ENCODE assay signal across 15 cellular contexts in the genomic region with DNA sequence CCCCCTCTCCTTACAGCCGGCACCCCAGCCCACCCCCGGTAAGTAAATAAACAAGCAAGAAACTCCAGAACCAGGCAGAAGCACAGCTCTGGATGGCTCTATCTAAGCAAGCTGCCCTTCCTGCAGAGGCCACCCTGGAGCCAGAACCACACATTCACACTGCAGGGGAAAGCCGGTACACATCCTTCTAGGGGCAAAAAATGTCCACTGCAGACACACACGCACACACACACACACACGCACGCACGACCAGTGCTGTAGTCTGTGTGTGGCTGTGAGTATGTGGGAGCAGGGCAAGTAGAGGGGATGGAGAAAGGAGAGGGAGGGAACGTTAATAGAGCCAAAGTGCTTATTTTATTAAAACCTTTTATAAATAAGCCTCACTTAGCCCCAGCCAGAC.
DNase-seq lines count a peak whose midpoint lies in the region; ATAC-seq and TF ChIP-seq lines count a peak whose summit lies in the region.
"Had no signal": no experiment of that assay in that cellular context is flagged by ENCODE, and none has a peak within 500 bp of the region (broad histone marks: within the 10 kb centered on the region; RNA-seq: fewer than 3 reads in every experiment).

No MANE protein-coding gene starts in this region.

- POLR2A ChIA-PET in HEK293 (lab: Yijun Ruan, JAX) = no interaction called here

- no peak for TF ChIP-seq CTCF in HEK293 (tag by site-specific recombination; IDR thresholded peaks at IDR 0.05)
- no peak for TF ChIP-seq CTCF in right atrium auricular region (IDR thresholded peaks at IDR 0.05)
- peak in 1 of 4 experiments; percentile 14 for TF ChIP-seq CTCF in sigmoid colon (IDR thresholded peaks at IDR 0.05)

- H3K36me3 ChIP-seq in HEK293 (ENCODE audit: control insufficient read depth in 2 of 2, insufficient read depth in 1 of 2, low read length in 2 of 2) = no peaks in the 10 kb centered on the region
- no peaks in the 10 kb centered on the region for H3K36me3 ChIP-seq in right atrium auricular region
- peaks cover 0 to 5% (median 0%) of the 10 kb centered on the region in 4 donors for H3K36me3 ChIP-seq in sigmoid colon

- no peak for ATAC-seq in HG02678 (IDR thresholded peaks at IDR 0.05; ENCODE audit: unreplicated experiment)
- ATAC-seq: activated CD8-positive, alpha-beta T cell treated with anti-CD3 and anti-CD28 coated beads for 36 hours had no signal

- H3K27me3 ChIP-seq in right atrium auricular region (no peaks in the 10 kb centered on the region), sigmoid colon (no peaks in the 10 kb centered on the region)

- intact Hi-C loops in sigmoid colon (cut with DNase I) = loop anchor here (2.0 kb wide), 1 partner anchor 18 kb away; no protein-coding TSS in a partner anchor
- intact Hi-C loops in posterior cingulate gyrus (cut with DNase I) = no loop called here

- peak; percentile 35 to 37 for TF ChIP-seq POLR2A in sigmoid colon (IDR thresholded peaks at IDR 0.05)

- H3K4me3 ChIP-seq in HEK293 (ENCODE audit: low read depth, low read length) (no peak overlapping the region), right atrium auricular region (peak overlapping the region; percentile 21 to 24), sigmoid colon (no peak overlapping the region)

- no peaks in the 10 kb centered on the region for H3K4me1 ChIP-seq in HEK293 (ENCODE audit: control insufficient read depth, insufficient read depth, low read length)
- H3K4me1 ChIP-seq in right atrium auricular region = peaks cover 0 to 87% of the 10 kb centered on the region in 2 donors
- peaks cover 0 to 100% (median 97%) of the 10 kb centered on the region in 4 donors for H3K4me1 ChIP-seq in sigmoid colon

- 56 to 57% methylated on average over 8 of the region's 8 CpGs for WGBS in sigmoid colon, 2 donors

- TF ChIP-seq EP300 in sigmoid colon (IDR thresholded peaks at IDR 0.05) = peak; percentile 81 to 97 (median 91)

- H3K27ac ChIP-seq in HEK293 (ENCODE audit: extremely low read depth, low read depth, low read length) (no peak overlapping the region), right atrium auricular region (peak overlapping the region; percentile 91 to 92), sigmoid colon (peak overlapping the region; percentile 87 to 93 (median 91))
- H3K27ac ChIP-seq: epithelial cell of prostate had no signal

- no peaks in the 10 kb centered on the region for H3K9me3 ChIP-seq in HEK293 (ENCODE audit: control insufficient read depth, insufficient read depth, low read depth, low read length)
- no peaks in the 10 kb centered on the region for H3K9me3 ChIP-seq in right atrium auricular region
- no peaks in the 10 kb centered on the region for H3K9me3 ChIP-seq in sigmoid colon

- CTCF ChIA-PET in HEK293 (lab: Yijun Ruan, JAX) = interaction anchor here (0.6 to 1.0 kb wide), 2 partner anchors 22 to 106 kb away, joined by 3 read pairs; no protein-coding TSS in a partner anchor

- DNase-seq in amniotic epithelial cell (ENCODE audit: low read depth) (peak; percentile 12), right atrium auricular region (ENCODE audit: low spot score) (no peak), sigmoid colon (peak; percentile 93), ecto neural progenitor cell (ENCODE audit: low spot score) (no peak), NCI-H1930 (lab: John Stamatoyannopoulos, UW) (no peak), posterior cingulate gyrus (no peak)
- DNase-seq: activated CD8-positive, alpha-beta T cell treated with anti-CD3 and anti-CD28 coated beads for 36 hours; hypothalamus; mammary epithelial cell; NCI-H1092; NCI-H526; SIG-M5 had no signal

TF ChIP-seq in HEK293, 187 proteins besides CTCF, POLR2A, EP300 and RAD21:
- TF ChIP-seq, protein P1, sequence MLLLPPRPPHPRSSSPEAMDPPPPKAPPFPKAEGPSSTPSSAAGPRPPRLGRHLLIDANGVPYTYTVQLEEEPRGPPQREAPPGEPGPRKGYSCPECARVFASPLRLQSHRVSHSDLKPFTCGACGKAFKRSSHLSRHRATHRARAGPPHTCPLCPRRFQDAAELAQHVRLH (tag by site-specific recombination; IDR thresholded peaks at IDR 0.05) = no peak
- TF ChIP-seq ZNF558 (tag by site-specific recombination; IDR thresholded peaks at IDR 0.05) (no peak), ZIC2 (tag by site-specific recombination; IDR thresholded peaks at IDR 0.05) (peak; percentile 56; the same call in 1 of the 2 replicates)
- TF ChIP-seq, protein P2, sequence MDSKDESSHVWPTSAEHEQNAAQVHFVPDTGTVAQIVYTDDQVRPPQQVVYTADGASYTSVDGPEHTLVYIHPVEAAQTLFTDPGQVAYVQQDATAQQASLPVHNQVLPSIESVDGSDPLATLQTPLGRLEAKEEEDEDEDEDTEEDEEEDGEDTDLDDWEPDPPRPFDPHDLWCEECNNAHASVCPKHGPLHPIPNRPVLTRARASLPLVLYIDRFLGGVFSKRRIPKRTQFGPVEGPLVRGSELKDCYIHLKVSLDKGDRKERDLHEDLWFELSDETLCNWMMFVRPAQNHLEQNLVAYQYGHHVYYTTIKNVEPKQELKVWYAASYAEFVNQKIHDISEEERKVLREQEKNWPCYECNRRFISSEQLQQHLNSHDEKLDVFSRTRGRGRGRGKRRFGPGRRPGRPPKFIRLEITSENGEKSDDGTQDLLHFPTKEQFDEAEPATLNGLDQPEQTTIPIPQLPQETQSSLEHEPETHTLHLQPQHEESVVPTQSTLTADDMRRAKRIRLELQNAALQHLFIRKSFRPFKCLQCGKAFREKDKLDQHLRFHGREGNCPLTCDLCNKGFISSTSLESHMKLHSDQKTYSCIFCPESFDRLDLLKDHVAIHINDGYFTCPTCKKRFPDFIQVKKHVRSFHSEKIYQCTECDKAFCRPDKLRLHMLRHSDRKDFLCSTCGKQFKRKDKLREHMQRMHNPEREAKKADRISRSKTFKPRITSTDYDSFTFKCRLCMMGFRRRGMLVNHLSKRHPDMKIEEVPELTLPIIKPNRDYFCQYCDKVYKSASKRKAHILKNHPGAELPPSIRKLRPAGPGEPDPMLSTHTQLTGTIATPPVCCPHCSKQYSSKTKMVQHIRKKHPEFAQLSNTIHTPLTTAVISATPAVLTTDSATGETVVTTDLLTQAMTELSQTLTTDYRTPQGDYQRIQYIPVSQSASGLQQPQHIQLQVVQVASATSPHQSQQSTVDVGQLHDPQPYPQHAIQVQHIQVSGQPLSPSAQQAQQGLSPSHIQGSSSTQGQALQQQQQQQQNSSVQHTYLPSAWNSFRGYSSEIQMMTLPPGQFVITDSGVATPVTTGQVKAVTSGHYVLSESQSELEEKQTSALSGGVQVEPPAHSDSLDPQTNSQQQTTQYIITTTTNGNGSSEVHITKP (tag by site-specific recombination; IDR thresholded peaks at IDR 0.05) = no peak

Comparison
In these comparisons a context has a peak if more than half of its experiments do, and no peak if none do; other contexts are left out.
1. H3K4me3 ChIP-seq: peak in right atrium auricular region (2 of 2); none in HEK293 (single experiment) and sigmoid colon (0 of 4).
2. DNase-seq: peak in amniotic epithelial cell (single experiment) and sigmoid colon (single experiment); none in right atrium auricular region (single experiment), ecto neural progenitor cell (single experiment), NCI-H1930 (0 of 2) and posterior cingulate gyrus (0 of 10).